32 cellular contexts compared by ENCODE assay signal in the genomic region with DNA sequence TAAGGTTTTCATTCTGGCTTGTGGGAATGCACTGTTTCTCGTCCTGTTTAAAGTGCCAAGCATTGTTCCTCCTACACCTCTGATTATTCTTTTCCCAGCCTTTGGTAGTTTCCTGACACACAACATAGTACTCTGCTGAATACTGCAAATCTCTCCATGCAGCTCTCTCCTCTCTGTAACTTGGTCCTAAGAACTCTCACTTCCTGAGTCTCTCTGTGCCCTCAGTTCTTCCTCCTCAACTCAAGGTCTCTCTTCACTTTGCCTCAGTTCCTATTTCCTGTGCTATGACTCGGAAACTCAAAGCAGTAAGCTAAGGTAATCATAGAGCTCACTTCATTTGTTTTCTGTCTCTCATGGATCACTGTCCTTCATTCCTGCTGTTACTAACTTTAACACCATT.
A peak's percentile ranks its signal among the peaks of the same experiment; 100 is the strongest.
DNase-seq lines count a peak whose midpoint lies in the region; TF ChIP-seq lines count a peak whose summit lies in the region.
"Had no signal": no experiment of that assay in that cellular context is flagged by ENCODE, and none has a peak within 500 bp of the region (broad histone marks: within the 10 kb centered on the region; RNA-seq: fewer than 3 reads in every experiment).

No MANE protein-coding gene starts in this region.

- no peaks in the 10 kb centered on the region for H3K27me3 ChIP-seq in mammary epithelial cell (ENCODE audit: insufficient read depth, low read length)
- H3K27me3 ChIP-seq in breast epithelium, result no peaks in the 10 kb centered on the region
- H3K27me3 ChIP-seq: gastroesophageal sphincter, thyroid gland, vagina had no signal

- H3K36me3 Mint-ChIP-seq in immature natural killer cell, result peaks cover 0 to 11% (median 4%) of the 10 kb centered on the region in 3 donors
- H3K36me3 Mint-ChIP-seq: CD8-positive, alpha-beta T cell had no signal

- no peak overlapping the region for H3K27ac Mint-ChIP-seq in immature natural killer cell
- H3K27ac Mint-ChIP-seq: activated CD4-positive, alpha-beta T cell treated with anti-CD3 and anti-CD28 coated beads, Interleukin-2, amount 10 ng/mL, durations not matched to agents 7 days and 5 days; activated CD8-positive, alpha-beta memory T cell treated with anti-CD3 and anti-CD28 coated beads, Interleukin-2, amount 10 ng/mL, durations not matched to agents 7 days and 5 days; activated T-cell treated with anti-CD3 and anti-CD28 coated beads, Interleukin-2, amount 50 U/mL, for 72 hours; CD8-positive, alpha-beta T cell; endodermal cell; stimulated activated naive CD8-positive, alpha-beta T cell treated with anti-CD3 and anti-CD28 coated beads, Interleukin-15, amount 100 ng/mL, for 72 hours had no signal

- H3K4me2 ChIP-seq in mammary epithelial cell (ENCODE audit: insufficient read depth, low read depth, low read length) (no peak overlapping the region), OCI-LY7 (ENCODE audit: low read length) (peak overlapping the region; percentile 18; the same call in 1 of the 2 replicates)
- H3K4me2 ChIP-seq: A549 had no signal

- POLR2A ChIA-PET in OCI-LY7 (lab: Charles Lee), result interaction anchor here (0.6 to 0.7 kb wide), 2 partner anchors 10 to 13 kb away, joined by 3 to 6 read pairs; no protein-coding TSS in a partner anchor

- H4K20me1 ChIP-seq in mammary epithelial cell (ENCODE audit: insufficient read depth, low read length) (no peaks in the 10 kb centered on the region), OCI-LY7 (ENCODE audit: insufficient read depth, low read length) (no peaks in the 10 kb centered on the region)

- H3K4me1 ChIP-seq in mammary epithelial cell (ENCODE audit: insufficient read depth, low read length) (no peaks in the 10 kb centered on the region), breast epithelium (no peaks in the 10 kb centered on the region), OCI-LY7 (ENCODE audit: insufficient read depth, low read length, poor library complexity, severe bottlenecking) (peaks cover 16% of the 10 kb centered on the region)
- H3K4me1 ChIP-seq: A549, gastroesophageal sphincter, left ventricle myocardium inferior, psoas muscle, thyroid gland, vagina had no signal

- H3K4me3 ChIP-seq in mammary epithelial cell (replicated peaks in 1 of 3; ENCODE audit: insufficient read depth in 1 of 3, low read depth in 2 of 3, low read length in 3 of 3) (no peak overlapping the region), breast epithelium (no peak overlapping the region), OCI-LY7 (ENCODE audit: low read depth, low read length, poor library complexity, severe bottlenecking) (no peak overlapping the region), fibroblast of pulmonary artery (replicated peaks; ENCODE audit: low read depth, low read length) (no peak overlapping the region)
- H3K4me3 ChIP-seq: A549, coronary artery, gastroesophageal sphincter, left ventricle myocardium inferior, psoas muscle, thyroid gland, vagina had no signal

- TF ChIP-seq CTCF in mammary epithelial cell (conservative IDR thresholded peaks at IDR 0.05 in 1 of 2, IDR thresholded peaks at IDR 0.05 in 1 of 2; ENCODE audit: extremely low read depth in 1 of 2, insufficient read depth in 1 of 2, low read depth in 1 of 2, low read length in 2 of 2), result no peak
- no peak for TF ChIP-seq CTCF in breast epithelium (IDR thresholded peaks at IDR 0.05)
- no peak for TF ChIP-seq CTCF in OCI-LY7 (conservative IDR thresholded peaks at IDR 0.05; ENCODE audit: low read length)
- TF ChIP-seq CTCF in fibroblast of pulmonary artery (IDR thresholded peaks at IDR 0.05; ENCODE audit: low read length, missing control alignments), result no peak

- H3K4me1 Mint-ChIP-seq in immature natural killer cell, result no peaks in the 10 kb centered on the region

- BruUV-seq in mammary epithelial cell (replicated peaks; lab: Mats Ljungman, UMichigan), result no TSS peak
- BruUV-seq in OCI-LY7 (replicated peaks; lab: Mats Ljungman, UMichigan), result no TSS peak

- TF ChIP-seq POLR2A in breast epithelium (IDR thresholded peaks at IDR 0.05), result no peak

- H3K27me3 Mint-ChIP-seq in immature natural killer cell (ENCODE audit: low read depth in 3 of 3), result peaks cover 0 to 2% (median 0%) of the 10 kb centered on the region in 3 donors
- H3K27me3 Mint-ChIP-seq: activated CD4-positive, alpha-beta T cell treated with anti-CD3 and anti-CD28 coated beads, Interleukin-2, amount 10 ng/mL, durations not matched to agents 7 days and 5 days; stimulated activated naive CD8-positive, alpha-beta T cell treated with anti-CD3 and anti-CD28 coated beads, Interleukin-15, amount 100 ng/mL, for 72 hours had no signal

- in situ Hi-C loops in mammary epithelial cell (cut with MboI; ENCODE audit: low sequenced_read_pairs in 2 of 2), result no loop called here

- H3K9me2 ChIP-seq in OCI-LY7 (ENCODE audit: insufficient read depth, low read length), result no peaks in the 10 kb centered on the region

- no peak overlapping the region for H3K4me3 Mint-ChIP-seq in immature natural killer cell
- H3K4me3 Mint-ChIP-seq: activated CD4-positive, alpha-beta T cell treated with anti-CD3 and anti-CD28 coated beads, Interleukin-2, amount 10 ng/mL, durations not matched to agents 7 days and 5 days; activated CD8-positive, alpha-beta memory T cell treated with anti-CD3 and anti-CD28 coated beads, Interleukin-2, amount 10 ng/mL, durations not matched to agents 7 days and 5 days; activated T-cell treated with anti-CD3 and anti-CD28 coated beads, Interleukin-2, amount 50 U/mL, for 72 hours; CD8-positive, alpha-beta T cell; endodermal cell; stimulated activated naive CD8-positive, alpha-beta T cell treated with anti-CD3 and anti-CD28 coated beads, Interleukin-15, amount 100 ng/mL, for 72 hours had no signal

- H2AFZ ChIP-seq in mammary epithelial cell (ENCODE audit: low read depth, low read length) (peak overlapping the region; percentile 24), OCI-LY7 (ENCODE audit: low read length) (peak overlapping the region; percentile 91)

- H3K9ac ChIP-seq in mammary epithelial cell (ENCODE audit: insufficient read depth, low read length), result no peak overlapping the region

- no peak overlapping the region for H3K27ac ChIP-seq in mammary epithelial cell (ENCODE audit: insufficient read depth, low read depth, low read length)
- H3K27ac ChIP-seq in breast epithelium, result no peak overlapping the region
- no peak overlapping the region for H3K27ac ChIP-seq in OCI-LY7 (ENCODE audit: low read depth, low read length, poor library complexity, severe bottlenecking)
- H3K27ac ChIP-seq: A549, coronary artery, gastroesophageal sphincter, left ventricle myocardium inferior, psoas muscle, thyroid gland, vagina had no signal

- dilution Hi-C loops in mammary epithelial cell (cut with HindIII; ENCODE audit: low sequenced_read_pairs), result no loop called here

- no peak for DNase-seq in mammary epithelial cell
- no peak for DNase-seq in breast epithelium (ENCODE audit: low spot score in 2 of 2)
- peak; percentile 45 for DNase-seq in OCI-LY7 (ENCODE audit: low spot score)
- DNase-seq in fibroblast of pulmonary artery (ENCODE audit: low read depth), result peak; percentile 7
- no peak for DNase-seq in OCI-M2 (lab: John Stamatoyannopoulos, UW; ENCODE audit: unreplicated experiment)
- no peak for DNase-seq in stimulated activated CD8-positive, alpha-beta memory T cell treated with anti-CD3 and anti-CD28 coated beads, Interleukin-4, amount 100 ng/mL, for 48 hours
- no peak for DNase-seq in immature natural killer cell
- DNase-seq in iPS-NIHi11 (ENCODE audit: low spot score), result no peak
- DNase-seq: activated CD4-positive, alpha-beta T cell treated with anti-CD3 and anti-CD28 coated beads, Interleukin-2, amount 10 ng/mL, durations not matched to agents 7 days and 5 days; activated CD8-positive, alpha-beta memory T cell treated with anti-CD3 and anti-CD28 coated beads, Interleukin-2, amount 10 ng/mL, durations not matched to agents 7 days and 5 days; activated naive CD4-positive, alpha-beta T cell treated with Interleukin-2 at 50 U/mL for 16 hours; activated T-cell treated with anti-CD3 and anti-CD28 coated beads, Interleukin-2, amount 50 U/mL, for 72 hours; AML-193; anterior cingulate cortex; CD8-positive, alpha-beta T cell; endodermal cell; GOT3; hypothalamus; left ventricle myocardium inferior; NCI-H1417 treated with DMSO at 0.1 percent for 48 hours; NCI-H345; NCI-H748 treated with DMSO at 0.1 percent for 48 hours; nucleus accumbens; psoas muscle; SHP77 treated with DMSO at 0.1 percent for 48 hours; stimulated activated naive CD8-positive, alpha-beta T cell treated with anti-CD3 and anti-CD28 coated beads, Interleukin-15, amount 100 ng/mL, for 72 hours; T1000; thyroid gland had no signal

- no peaks in the 10 kb centered on the region for H3K79me2 ChIP-seq in mammary epithelial cell (ENCODE audit: insufficient read depth, low read length)
- H3K79me2 ChIP-seq in OCI-LY7 (ENCODE audit: insufficient read depth, low read depth, low read length), result no peaks in the 10 kb centered on the region

- H3K9me3 Mint-ChIP-seq in immature natural killer cell, result peaks cover 0 to 4% (median 0%) of the 10 kb centered on the region in 6 donors
- H3K9me3 Mint-ChIP-seq: CD8-positive, alpha-beta T cell; endodermal cell had no signal

- CTCF ChIA-PET in mammary epithelial cell (lab: Charles Lee; ENCODE audit: low non-redundant PET), result no interaction called here
- CTCF ChIA-PET in OCI-LY7 (lab: Charles Lee; ENCODE audit: unreplicated experiment), result no interaction called here

- intact Hi-C loops in mammary epithelial cell (cut with micrococcal nuclease), result no loop called here
- intact Hi-C loops in breast epithelium (cut with DNase I; ENCODE audit: low total_unique reads), result no loop called here
- intact Hi-C loops in OCI-LY7 (cut with micrococcal nuclease; ENCODE audit: unreplicated experiment), result no loop called here

- H3K36me3 ChIP-seq in mammary epithelial cell (ENCODE audit: insufficient read depth, low read length) (no peaks in the 10 kb centered on the region), breast epithelium (no peaks in the 10 kb centered on the region), OCI-LY7 (ENCODE audit: insufficient read depth, low read length) (no peaks in the 10 kb centered on the region; the same call in 1 of the 2 replicates)
- H3K36me3 ChIP-seq: left ventricle myocardium inferior, thyroid gland, vagina had no signal

- WGBS in mammary epithelial cell (ENCODE audit: low coverage, missing lambda C conversion rate), result 3% methylated on average over 2 of the region's 2 CpGs

- no peaks in the 10 kb centered on the region for H3K9me3 ChIP-seq in mammary epithelial cell (replicated peaks; ENCODE audit: insufficient read depth, low read length)
- H3K9me3 ChIP-seq in breast epithelium, result no peaks in the 10 kb centered on the region
- peaks cover 15% of the 10 kb centered on the region; the same call in 1 of the 2 replicates for H3K9me3 ChIP-seq in OCI-LY7 (ENCODE audit: low read length)
- H3K9me3 ChIP-seq: gastroesophageal sphincter, psoas muscle, thyroid gland, vagina had no signal

Comparison
In these comparisons a context has a peak if more than half of its experiments do, and no peak if none do; other contexts are left out.
1. DNase-seq: peak in OCI-LY7 (single experiment) and fibroblast of pulmonary artery (single experiment); none in mammary epithelial cell (single experiment), breast epithelium (0 of 2), OCI-M2 (single experiment), stimulated activated CD8-positive, alpha-beta memory T cell treated with anti-CD3 and anti-CD28 coated beads, Interleukin-4, amount 100 ng/mL, for 48 hours (single experiment), immature natural killer cell (0 of 3) and iPS-NIHi11 (single experiment).